Comparison of ENCODE assay signal across 8 cellular contexts in the genomic region with DNA sequence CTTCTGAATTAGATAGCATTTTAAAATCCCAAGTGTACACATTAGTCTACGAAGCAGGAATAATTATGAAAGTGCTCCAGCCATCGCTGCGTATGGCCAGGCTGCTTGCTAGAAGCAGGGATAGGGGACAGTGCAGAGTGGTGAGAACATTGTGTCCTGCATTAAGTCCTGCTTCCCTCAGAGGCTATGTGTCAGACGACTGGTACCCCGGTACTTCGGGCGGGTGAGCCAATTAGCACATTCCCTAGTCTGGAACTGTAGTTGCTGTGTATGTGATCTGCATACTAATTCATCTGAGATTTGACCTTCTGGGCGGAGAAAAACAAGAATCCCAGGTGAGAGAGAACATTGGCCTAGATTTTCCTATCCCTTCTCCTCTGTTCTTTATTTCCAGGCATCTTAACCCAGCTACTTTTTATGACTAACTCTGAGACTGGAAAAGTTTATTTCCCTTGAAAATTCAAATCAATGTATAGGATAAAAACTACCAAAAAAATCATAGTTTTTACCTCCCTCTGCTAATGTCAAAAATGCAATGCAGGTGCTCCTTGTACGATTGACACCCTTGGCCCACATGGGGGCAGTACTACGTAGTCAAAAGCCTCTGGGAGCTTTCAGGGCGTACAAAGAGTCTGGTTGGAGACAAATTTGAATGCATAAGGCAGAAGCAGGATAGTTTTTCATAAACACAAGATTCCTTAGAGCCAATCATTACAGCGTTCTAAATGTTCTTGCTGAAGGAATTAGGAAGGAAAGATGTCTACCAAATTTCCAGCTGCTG.
A peak's percentile ranks its signal among the peaks of the same experiment; 100 is the strongest.
DNase-seq lines count a peak whose midpoint lies in the region; ATAC-seq and TF ChIP-seq lines count a peak whose summit lies in the region.

No MANE protein-coding gene starts in this region.

- CTCF ChIA-PET in WTC11 (lab: Charles Lee): interaction anchor here (0.6 to 2.4 kb wide), 11 partner anchors 30 to 419 kb away, joined by 3 to 22 read pairs (median 3); no protein-coding TSS in a partner anchor

- DNase-seq in ELF-1 (ENCODE audit: low read depth, low spot score): peak; percentile 27
- DNase-seq in NCI-H128 (lab: John Stamatoyannopoulos, UW; ENCODE audit: unreplicated experiment): peak; percentile 16
- DNase-seq in WTC11 (ENCODE audit: low spot score): peak; percentile 57
- peak; percentile 58 for DNase-seq in kidney tubule cell (ENCODE audit: low spot score)

- H3K27ac Mint-ChIP-seq in WTC11: no peak overlapping the region

- no peak overlapping the region for H3K4me3 Mint-ChIP-seq in WTC11

- H3K9me3 Mint-ChIP-seq in WTC11: no peaks in the 10 kb centered on the region

- peaks cover 14% of the 10 kb centered on the region for H3K4me1 Mint-ChIP-seq in WTC11

- H3K36me3 Mint-ChIP-seq in WTC11: no peaks in the 10 kb centered on the region

- peaks cover 5% of the 10 kb centered on the region for H3K27me3 Mint-ChIP-seq in WTC11 (ENCODE audit: low read depth)

- peak; percentile 48; the same call in 1 of the 2 replicates for TF ChIP-seq CTCF in WTC11 (IDR thresholded peaks at IDR 0.05)

- POLR2A ChIA-PET in WTC11 (lab: Charles Lee): no interaction called here

- peak; percentile 82 for ATAC-seq in WTC11
- no peak for ATAC-seq in GM19324 (IDR thresholded peaks at IDR 0.05; ENCODE audit: low FRiP score, unreplicated experiment)
- no peak for ATAC-seq in HG03378 (IDR thresholded peaks at IDR 0.05; ENCODE audit: unreplicated experiment)
- ATAC-seq in HG03108 (IDR thresholded peaks at IDR 0.05; ENCODE audit: unreplicated experiment): no peak
- no peak for ATAC-seq in GM21367 (IDR thresholded peaks at IDR 0.05; ENCODE audit: unreplicated experiment)

TF ChIP-seq in WTC11, 78 proteins besides CTCF, POLR2A, EP300 and RAD21:
- TF ChIP-seq ZNF263 (CRISPR knock-in tag; IDR thresholded peaks at IDR 0.05; ENCODE audit: low read depth) (no peak), FOXJ3 (CRISPR knock-in tag; IDR thresholded peaks at IDR 0.05; ENCODE audit: borderline replicate concordance) (no peak), ZNF121 (CRISPR knock-in tag; IDR thresholded peaks at IDR 0.05) (no peak), PRRX2 (CRISPR knock-in tag; IDR thresholded peaks at IDR 0.05) (no peak)
